ENCODE assay signal across 2 cellular contexts in genomic region chr11:32109596-32109995, GRCh38.
TF ChIP-seq lines count a peak whose summit lies in the region.

No MANE protein-coding gene starts in this region.

TF ChIP-seq in HEK293, 187 proteins besides CTCF, POLR2A, EP300 and RAD21 (continued from another document):
- TF ChIP-seq ZNF529 (tag by site-specific recombination; IDR thresholded peaks at IDR 0.05; ENCODE audit: insufficient replicate concordance), result no peak

TF ChIP-seq in H1, 55 proteins besides CTCF, POLR2A, EP300 and RAD21 (continued from another document):
- TF ChIP-seq JUND (IDR thresholded peaks at IDR 0.05; ENCODE audit: low read length) (no peak), TAF1 (IDR thresholded peaks at IDR 0.05; ENCODE audit: low read depth, low read length) (no peak), GABPA (IDR thresholded peaks at IDR 0.05; ENCODE audit: borderline replicate concordance, insufficient read depth, low read length) (no peak), KDM1A (IDR thresholded peaks at IDR 0.05; ENCODE audit: borderline replicate concordance, low read length) (no peak), CHD1 (IDR thresholded peaks at IDR 0.05; ENCODE audit: low read depth, low read length) (no peak), BCL11A (IDR thresholded peaks at IDR 0.05; ENCODE audit: low read depth in 2 of 2, low read length in 2 of 2) (no peak), SRF (IDR thresholded peaks at IDR 0.05; ENCODE audit: low read depth, low read length) (no peak), POLR2AphosphoS5 (IDR thresholded peaks at IDR 0.05; ENCODE audit: low read depth, low read length) (no peak), SUZ12 (IDR thresholded peaks at IDR 0.05; ENCODE audit: low read length) (no peak), KDM5A (IDR thresholded peaks at IDR 0.05; ENCODE audit: low read length) (no peak), POU5F1 (IDR thresholded peaks at IDR 0.05; ENCODE audit: low read depth, low read length) (no peak), HDAC6 (IDR thresholded peaks at IDR 0.05; ENCODE audit: low read depth, low read length) (no peak), EZH2 (IDR thresholded peaks at IDR 0.05; ENCODE audit: low read depth, low read length, severe bottlenecking) (no peak)
